In genomic region chr4:75672461-75673026, GRCh38 we compare ENCODE assay signal across 8 cellular contexts.
A peak's percentile ranks its signal among the peaks of the same experiment; 100 is the strongest.
DNase-seq lines count a peak whose midpoint lies in the region; ATAC-seq lines count a peak whose summit lies in the region.

No MANE protein-coding gene starts in this region.

- peak overlapping the region; percentile 91 for H3K27ac ChIP-seq in caudate nucleus (ENCODE audit: low read depth, low read length)

- peak; percentile 14 for ATAC-seq in HG02623 (IDR thresholded peaks at IDR 0.05; ENCODE audit: unreplicated experiment)

- DNase-seq in NCI-H1436 (lab: John Stamatoyannopoulos, UW) (peak; percentile 49), NCI-H1436 treated with DMSO at 0.1 percent for 48 hours (lab: John Stamatoyannopoulos, UW) (no peak), NCI-H1105 (lab: John Stamatoyannopoulos, UW) (peak; percentile 26), caudate nucleus (lab: John Stamatoyannopoulos, UW) (peak in 57 of 61 donors; percentile 11 to 81 (median 53)), kidney glomerular epithelial cell (lab: John Stamatoyannopoulos, UW) (peak; percentile 41)
- peak; percentile 52 to 72 (median 69) for DNase-seq in activated CD4-positive, CD25-positive, alpha-beta regulatory T cell (lab: John Stamatoyannopoulos, UW)
- DNase-seq in stimulated activated CD4-positive, alpha-beta T cell treated with anti-CD3 and anti-CD28 coated beads, Interleukin-1b, Interleukin-23, amount 100 ng/mL, for 1 hour (ENCODE audit: low read depth in 2 of 2): peak; percentile 45 to 71
